Comparison of ENCODE assay signal across 1 cellular context in the genomic region with DNA sequence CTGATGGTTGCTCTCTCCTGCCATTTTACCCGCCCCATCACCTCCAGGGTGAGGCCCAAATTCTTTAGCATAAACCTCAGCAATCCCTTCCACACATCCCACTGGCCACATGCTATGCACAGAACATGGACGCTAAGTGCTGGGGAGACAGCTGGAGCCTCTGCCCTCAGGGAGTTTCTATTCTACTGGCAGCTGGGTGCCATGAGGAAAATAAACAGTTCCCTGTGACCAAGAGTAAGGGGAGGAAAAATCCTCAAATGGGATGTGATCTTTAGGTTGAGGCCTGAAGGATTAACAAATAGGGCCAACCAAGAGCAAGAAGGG.
TF ChIP-seq lines count a peak whose summit lies in the region.

No MANE protein-coding gene starts in this region.

TF ChIP-seq in liver, 16 proteins besides CTCF, POLR2A, EP300 and RAD21 (continued from another document):
- TF ChIP-seq ZBTB33 (IDR thresholded peaks at IDR 0.05) = no peak
- TF ChIP-seq MAX (IDR thresholded peaks at IDR 0.05) = no peak
- TF ChIP-seq TAF1 (conservative IDR thresholded peaks at IDR 0.05) = no peak
- TF ChIP-seq HNF4A (conservative IDR thresholded peaks at IDR 0.05) = no peak
